9 cellular contexts compared by ENCODE assay signal in the genomic region with DNA sequence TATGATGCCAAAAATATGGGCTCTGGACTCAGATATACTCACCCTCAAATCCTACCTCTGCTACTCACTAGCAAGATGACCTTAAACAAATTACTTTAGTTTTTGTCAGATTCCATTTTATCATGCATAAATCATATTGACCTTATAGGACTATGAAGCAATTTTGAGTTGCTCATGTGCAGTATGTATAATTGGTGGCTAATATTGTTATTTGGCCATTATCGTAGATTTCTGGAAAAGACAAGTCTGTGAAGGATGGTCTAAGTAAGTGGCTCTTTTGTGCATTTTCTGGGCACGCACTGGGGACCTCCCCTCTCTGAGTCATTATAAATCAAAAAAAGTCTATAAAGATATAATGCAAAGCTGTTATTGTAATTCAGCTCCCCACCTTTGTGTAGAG.
"Had no signal": no experiment of that assay in that cellular context is flagged by ENCODE, and none has a peak within 500 bp of the region (broad histone marks: within the 10 kb centered on the region; RNA-seq: fewer than 3 reads in every experiment).

No MANE protein-coding gene starts in this region.

- H3K36me3 ChIP-seq: HAP-1 had no signal

- ATAC-seq: GM23338, HCT116 had no signal

- H3K4me2 ChIP-seq: GM23338 had no signal

- H3K9ac ChIP-seq: GM23248 had no signal

- DNase-seq: GM23248, GOT3, H7, H9, HCEC 1CT, HFFc6 had no signal

- H3K9me3 ChIP-seq: HAP-1 had no signal

- H2AFZ ChIP-seq: GM23248, GM23338 had no signal

- H3K27ac ChIP-seq: GM23248 had no signal

- H3K4me1 ChIP-seq: HAP-1 had no signal

- H3K4me3 ChIP-seq: GM23248, GM23338, HAP-1 had no signal
